Comparison of ENCODE assay signal across 1 cellular context in genomic region chr20:63693975-63694595, GRCh38.
TF ChIP-seq lines count a peak whose summit lies in the region.

No MANE protein-coding gene starts in this region.

TF ChIP-seq in H1, 55 proteins besides CTCF, POLR2A, EP300 and RAD21:
- TF ChIP-seq NANOG (IDR thresholded peaks at IDR 0.05; ENCODE audit: insufficient read depth, low read depth, low read length, poor library complexity, severe bottlenecking) (no peak), POLR2AphosphoS5 (IDR thresholded peaks at IDR 0.05; ENCODE audit: low read depth, low read length) (0 out of 2 replicates have a peak, but pooled peaks have one; percentile 9), SIN3A (conservative IDR thresholded peaks at IDR 0.05 in 1 of 2, IDR thresholded peaks at IDR 0.05 in 1 of 2; ENCODE audit: low read depth in 1 of 2, low read length in 2 of 2) (no peak)
